In the genomic region with DNA sequence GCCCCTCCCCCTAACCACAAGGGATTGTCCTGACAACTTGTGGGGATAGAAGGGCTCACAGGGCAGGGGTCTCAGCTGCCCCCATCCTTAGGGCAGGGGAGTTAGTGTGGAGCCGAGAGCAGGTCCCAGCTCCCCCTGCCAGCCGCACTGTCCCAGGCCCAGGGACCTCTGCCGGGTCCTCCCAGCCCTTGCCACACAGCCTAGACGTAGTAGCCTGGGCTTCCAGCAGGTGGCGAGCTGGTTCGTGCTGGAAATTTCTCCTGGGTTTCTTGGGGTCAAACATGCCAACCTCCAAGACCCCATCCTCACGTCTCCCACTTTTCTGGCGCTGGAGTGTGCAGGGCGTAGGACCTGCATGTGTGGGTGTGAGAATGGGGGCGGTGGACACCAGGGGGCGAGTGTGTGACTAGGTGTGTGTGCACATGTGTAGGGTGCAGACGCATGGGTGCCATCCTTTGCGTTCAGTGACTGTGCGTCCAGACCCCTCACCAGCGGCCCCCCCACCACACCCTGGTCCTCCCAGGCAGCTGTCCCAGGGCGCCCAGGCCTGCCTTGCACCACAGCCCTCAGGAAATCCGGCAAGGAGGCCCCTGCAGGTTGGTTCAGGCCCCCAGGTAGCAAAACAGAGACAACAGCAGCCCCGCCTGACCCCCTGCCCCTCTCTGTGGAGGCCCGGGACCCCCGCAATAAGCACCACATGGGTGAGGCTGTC, we compare ENCODE assay signal across 8 cellular contexts. TPM values are rescaled to one million over a fixed set of nuclear protein-coding genes. Genes with fewer than 3 reads are reported as not detected.
DNase-seq lines count a peak whose midpoint lies in the region; ATAC-seq, FAIRE-seq and TF ChIP-seq lines count a peak whose summit lies in the region.

No MANE protein-coding gene starts in this region.

- H3K4me1 Mint-ChIP-seq in naive thymus-derived CD8-positive, alpha-beta T cell, result peaks cover 5 to 27% (median 16%) of the 10 kb centered on the region in 4 donors

- TF ChIP-seq CTCF in AG04449 (IDR thresholded peaks at IDR 0.05; ENCODE audit: insufficient read depth, low read length, missing control alignments) (peak; percentile 76), colonic mucosa (IDR thresholded peaks at IDR 0.05) (peak; percentile 74), ovary (IDR thresholded peaks at IDR 0.05) (no peak)

- H3K27me3 ChIP-seq in colonic mucosa (no peaks in the 10 kb centered on the region), ovary (no peaks in the 10 kb centered on the region)

- intact Hi-C loops in colonic mucosa (cut with DNase I) (loop anchor here (5.0 kb wide), 1 partner anchor 50 kb away; no protein-coding TSS in a partner anchor), ovary (cut with DNase I) (no loop called here)

- H3K4me1 ChIP-seq in colonic mucosa (no peaks in the 10 kb centered on the region), ovary (ENCODE audit: insufficient read depth) (no peaks in the 10 kb centered on the region)

- H3K9ac ChIP-seq in colonic mucosa (ENCODE audit: low read depth in 2 of 2, low read length in 2 of 2), result no peak overlapping the region

- ATAC-seq in naive thymus-derived CD8-positive, alpha-beta T cell, result peak; percentile 53 to 57
- ATAC-seq in HG02588 (IDR thresholded peaks at IDR 0.05; ENCODE audit: unreplicated experiment), result no peak

- CTCF ChIA-PET in AG04449 (lab: Yijun Ruan, JAX), result interaction anchor here (0.8 to 7.5 kb wide), 11 partner anchors 9 to 123 kb away, joined by 3 to 119 read pairs (median 4); a partner anchor contains a TSS

- POLR2A ChIA-PET in AG04449 (lab: Yijun Ruan, JAX), result no interaction called here
- POLR2A ChIA-PET in naive thymus-derived CD8-positive, alpha-beta T cell (lab: Charles Lee), result interaction anchor here (0.9 to 31.4 kb wide), 2 partner anchors 11 to 33 kb away, joined by 4 to 888 read pairs; a partner anchor contains a TSS

- TF ChIP-seq POLR2A in ovary (IDR thresholded peaks at IDR 0.05), result no peak

- DNase-seq in AG04449 (ENCODE audit: low read depth, low spot score), result no peak
- peak; percentile 77 for DNase-seq in GM19239 (ENCODE audit: insufficient read length, low spot score)
- peak; percentile 16 for DNase-seq in T-helper 9 cell
- peak; percentile 32 for DNase-seq in colonic mucosa
- peak in 2 of 10 donors; percentile 29 to 38 for DNase-seq in naive thymus-derived CD8-positive, alpha-beta T cell
- DNase-seq in pons (ENCODE audit: low spot score), result no peak
- DNase-seq in ovary, result no peak

- H3K9me3 ChIP-seq in colonic mucosa, result no peaks in the 10 kb centered on the region
- no peaks in the 10 kb centered on the region for H3K9me3 ChIP-seq in ovary

- no peaks in the 10 kb centered on the region for H3K27me3 Mint-ChIP-seq in naive thymus-derived CD8-positive, alpha-beta T cell

- H3K36me3 ChIP-seq in colonic mucosa, result no peaks in the 10 kb centered on the region
- no peaks in the 10 kb centered on the region for H3K36me3 ChIP-seq in ovary

- H3K4me3 Mint-ChIP-seq in naive thymus-derived CD8-positive, alpha-beta T cell, result no peak overlapping the region

- 62 to 73% (median 63%) methylated on average over 19 to 20 of the region's 20 CpGs for WGBS in ovary, 3 donors

- H3K9me3 Mint-ChIP-seq in naive thymus-derived CD8-positive, alpha-beta T cell, result no peaks in the 10 kb centered on the region

- H3K4me3 ChIP-seq in AG04449 (ENCODE audit: low read depth, low read length), result no peak overlapping the region
- no peak overlapping the region for H3K4me3 ChIP-seq in colonic mucosa
- no peak overlapping the region for H3K4me3 ChIP-seq in ovary

- FAIRE-seq in GM19239 (lab: Jason Lieb, UNC), result peak; percentile 82

- no peak for TF ChIP-seq EP300 in ovary (IDR thresholded peaks at IDR 0.05)

- peak overlapping the region in 5 of 10 donors; percentile 14 to 72 (median 33) for H3K27ac Mint-ChIP-seq in naive thymus-derived CD8-positive, alpha-beta T cell

- H3K27ac ChIP-seq in colonic mucosa (no peak overlapping the region), ovary (no peak overlapping the region)

- peaks cover 0 to 26% (median 7%) of the 10 kb centered on the region in 3 donors for H3K36me3 Mint-ChIP-seq in naive thymus-derived CD8-positive, alpha-beta T cell

RNA-seq across cellular contexts. Expression of a gene that starts 29.5 kb away (rescaled TPM):
- total RNA-seq in colonic mucosa (1 to 10 TPM; 1.0 to 1.4 TPM), ovary (1 to 10 TPM in 2 of 7 donors, under 1 TPM in 5; 0.37 to 1.5 (median 0.80) TPM)
- 10 to 100 TPM; 20.6 to 21.3 TPM for total RNA-seq in naive thymus-derived CD8-positive, alpha-beta T cell
- 10 to 100 TPM in 1 of 3 donors, 1 to 10 TPM in 2; 5.7 to 19.9 (median 7.4) TPM for polyA plus RNA-seq in naive thymus-derived CD8-positive, alpha-beta T cell
- under 1 TPM; 0.32 to 0.79 TPM for polyA plus RNA-seq in ovary

RNA-seq across cellular contexts. Expression of a gene that starts 41.5 kb away (rescaled TPM):
- total RNA-seq in colonic mucosa (1 to 10 TPM in 1 of 2 donors, under 1 TPM in 1; 0.42 to 1.2 TPM), ovary (1 to 10 TPM in 6 of 7 donors, under 1 TPM in 1; 0.57 to 6.7 (median 3.3) TPM)
- 1 to 10 TPM; 6.1 to 6.9 TPM for total RNA-seq in naive thymus-derived CD8-positive, alpha-beta T cell
- under 1 TPM in 1 of 3 donors, not detected in 2; 0.35 TPM for polyA plus RNA-seq in naive thymus-derived CD8-positive, alpha-beta T cell
- polyA plus RNA-seq in ovary, result under 1 TPM; 0.58 to 0.92 TPM

Comparison
In these comparisons a context has a peak if more than half of its experiments do, and no peak if none do; other contexts are left out.
1. DNase-seq: peak in GM19239 (single experiment), T-helper 9 cell (single experiment) and colonic mucosa (single experiment); none in AG04449 (single experiment), pons (single experiment) and ovary (0 of 5).
2. CTCF ChIP-seq: peak in AG04449 (single experiment) and colonic mucosa (single experiment); none in ovary (0 of 3).
3. RNA of a gene that starts 29.5 kb away (total RNA-seq): 20.6 to 21.3 TPM in naive thymus-derived CD8-positive, alpha-beta T cell; 1.0 to 1.4 TPM in colonic mucosa and 0.37 to 1.5 TPM in ovary; every median in the first group is over 4 times any median in the second.